6 cellular contexts compared by ENCODE assay signal in the genomic region with DNA sequence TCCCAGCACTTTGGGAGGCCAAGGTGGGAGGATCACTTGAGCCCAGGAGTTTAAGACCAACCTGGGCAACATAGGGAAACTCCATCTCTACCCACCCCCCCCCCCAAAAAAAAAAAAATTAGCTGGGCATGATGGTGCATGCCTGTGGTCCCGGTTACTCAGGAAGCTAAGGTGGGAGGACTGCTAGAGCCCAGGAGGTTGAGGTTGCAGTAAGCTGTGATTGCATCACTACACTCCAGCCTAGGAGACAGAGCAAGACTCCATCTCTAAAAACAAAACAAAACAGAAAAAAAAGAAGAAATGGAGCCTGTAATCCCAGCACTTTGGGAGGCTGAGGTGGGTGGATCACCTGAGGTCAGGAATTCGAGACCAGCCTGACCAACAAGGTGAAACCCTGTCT. TPM values are rescaled to one million over a fixed set of nuclear protein-coding genes. Genes with fewer than 3 reads are reported as not detected.
"Had no signal": no experiment of that assay in that cellular context is flagged by ENCODE, and none has a peak within 500 bp of the region (broad histone marks: within the 10 kb centered on the region; RNA-seq: fewer than 3 reads in every experiment).

No MANE protein-coding gene starts in this region.

RNA-seq across cellular contexts. Expression of gene SPARCL1, which starts 37.3 kb away (rescaled TPM):
- total RNA-seq: activated CD4-positive, alpha-beta memory T cell treated with anti-CD3 and anti-CD28 coated beads, Interleukin-2, amount 10 ng/mL, durations not matched to agents 7 days and 5 days; activated CD4-positive, alpha-beta T cell treated with anti-CD3 and anti-CD28 coated beads, Interleukin-2, amount 10 ng/mL, durations not matched to agents 7 days and 5 days; activated naive CD8-positive, alpha-beta T cell treated with anti-CD3 and anti-CD28 coated beads, Interleukin-2, amount 10 ng/mL, durations not matched to agents 7 days and 5 days; osteoblast; T-helper 17 cell had no signal
- polyA plus RNA-seq: SK-N-SH had no signal
